In genomic region chr16:13083687-13084086, GRCh38 we compare ENCODE assay signal across 18 cellular contexts.
"Had no signal": no experiment of that assay in that cellular context is flagged by ENCODE, and none has a peak within 500 bp of the region (broad histone marks: within the 10 kb centered on the region; RNA-seq: fewer than 3 reads in every experiment).

No MANE protein-coding gene starts in this region.

- H3K4me1 ChIP-seq: adrenal gland, left ventricle myocardium inferior, right atrium auricular region, tibial nerve, uterus had no signal

- H3K4me3 ChIP-seq: adrenal gland, left ventricle myocardium inferior, right atrium auricular region, skin epidermis, tibial nerve, uterus had no signal

- H3K27me3 ChIP-seq: adrenal gland, right atrium auricular region, tibial nerve, uterus had no signal

- H3K9me3 ChIP-seq: adrenal gland, uterus had no signal

- H3K36me3 ChIP-seq: adrenal gland, left ventricle myocardium inferior, right atrium auricular region, tibial nerve, uterus had no signal

- H3K27ac ChIP-seq: adrenal gland, left ventricle myocardium inferior, right atrium auricular region, skin epidermis, tibial nerve, uterus had no signal

- DNase-seq: activated CD4-positive, alpha-beta T cell treated with anti-CD3 and anti-CD28 coated beads, Interleukin-2, amount 50 U/mL, for 48 hours; activated CD4-positive, CD25-positive, alpha-beta regulatory T cell treated with anti-CD3 and anti-CD28 coated beads, Interleukin-2, amount 50 U/mL, for 72 hours; activated effector memory CD4-positive, alpha-beta T cell treated with Interleukin-2 at 50 U/mL for 16 hours; activated T-cell treated with anti-CD3 and anti-CD28 coated beads, Interleukin-2, amount 50 U/mL, for 4 hours; adrenal gland; cerebellar nuclear complex; dermis blood vessel endothelial cell; head of caudate nucleus; islet precursor cell; left ventricle myocardium inferior; stimulated activated CD4-positive, alpha-beta T cell treated with anti-CD3 and anti-CD28 coated beads, Interleukin-15, amount 100 ng/mL, for 24 hours; stimulated activated CD4-positive, alpha-beta T cell treated with anti-CD3 and anti-CD28 coated beads, Interleukin-4, amount 100 ng/mL, for 24 hours; stimulated activated naive CD4-positive, alpha-beta T cell; SW 1271; uterus had no signal
